In genomic region chr6:143119260-143119659, GRCh38 we compare ENCODE assay signal across 16 cellular contexts. TPM values are rescaled to one million over a fixed set of nuclear protein-coding genes. Genes with fewer than 3 reads are reported as not detected.
DNase-seq lines count a peak whose midpoint lies in the region; ATAC-seq and TF ChIP-seq lines count a peak whose summit lies in the region.
"Had no signal": no experiment of that assay in that cellular context is flagged by ENCODE, and none has a peak within 500 bp of the region (broad histone marks: within the 10 kb centered on the region; RNA-seq: fewer than 3 reads in every experiment).

No MANE protein-coding gene starts in this region.

- peaks cover 5% of the 10 kb centered on the region for H3K9me3 ChIP-seq in mucosa of descending colon

- H3K36me3 Mint-ChIP-seq in activated CD4-positive, alpha-beta T cell treated with anti-CD3 and anti-CD28 coated beads, Interleukin-2, amount 10 ng/mL, durations not matched to agents 24 days and 14 days (ENCODE audit: low read depth), result peaks cover 1% of the 10 kb centered on the region

- ATAC-seq in left lobe of liver (peak; percentile 54), mucosa of descending colon (peak; percentile 43)
- ATAC-seq: CD8-positive, alpha-beta T cell had no signal

- intact Hi-C loops in activated CD4-positive, alpha-beta T cell treated with anti-CD3 and anti-CD28 coated beads, Interleukin-2, amount 10 ng/mL, durations not matched to agents 24 days and 14 days (cut with micrococcal nuclease), result no loop called here
- intact Hi-C loops in mucosa of descending colon (cut with DNase I, micrococcal nuclease), result no loop called here

- H3K27me3 Mint-ChIP-seq in activated CD4-positive, alpha-beta T cell treated with anti-CD3 and anti-CD28 coated beads, Interleukin-2, amount 10 ng/mL, durations not matched to agents 24 days and 14 days, result no peaks in the 10 kb centered on the region
- H3K27me3 Mint-ChIP-seq: B cell; CD4-positive, CD25-positive, alpha-beta regulatory T cell had no signal

- no peaks in the 10 kb centered on the region for H3K36me3 ChIP-seq in mucosa of descending colon (ENCODE audit: low read depth)
- H3K36me3 ChIP-seq: BLaER1 had no signal

- H3K4me3 ChIP-seq in mucosa of descending colon, result no peak overlapping the region
- H3K4me3 ChIP-seq: BLaER1 had no signal

- peaks cover 3% of the 10 kb centered on the region for H3K4me1 ChIP-seq in mucosa of descending colon (ENCODE audit: low read depth)

- no peaks in the 10 kb centered on the region for H3K4me1 Mint-ChIP-seq in activated CD4-positive, alpha-beta T cell treated with anti-CD3 and anti-CD28 coated beads, Interleukin-2, amount 10 ng/mL, durations not matched to agents 24 days and 14 days
- H3K4me1 Mint-ChIP-seq: B cell had no signal

- H3K27ac Mint-ChIP-seq in activated CD4-positive, alpha-beta T cell treated with anti-CD3 and anti-CD28 coated beads, Interleukin-2, amount 10 ng/mL, durations not matched to agents 24 days and 14 days, result no peak overlapping the region
- H3K27ac Mint-ChIP-seq: B cell; CD4-positive, CD25-positive, alpha-beta regulatory T cell; CD8-positive, alpha-beta T cell had no signal

- H3K9me3 Mint-ChIP-seq in activated CD4-positive, alpha-beta T cell treated with anti-CD3 and anti-CD28 coated beads, Interleukin-2, amount 10 ng/mL, durations not matched to agents 24 days and 14 days, result peaks cover 13% of the 10 kb centered on the region

- no peak for TF ChIP-seq CTCF in mucosa of descending colon (IDR thresholded peaks at IDR 0.05)

- peak; percentile 28 for DNase-seq in activated CD4-positive, alpha-beta T cell treated with anti-CD3 and anti-CD28 coated beads, Interleukin-2, amount 10 ng/mL, durations not matched to agents 24 days and 14 days
- DNase-seq in activated CD4-positive, alpha-beta T cell treated with anti-CD3 and anti-CD28 coated beads, Interleukin-2, amount 50 U/mL, for 4 hours, result no peak
- DNase-seq in left lobe of liver (ENCODE audit: low spot score) (no peak), mucosa of descending colon (no peak), SK-N-DZ (ENCODE audit: low spot score) (no peak), DMS79 (lab: John Stamatoyannopoulos, UW) (no peak), SHP77 (lab: John Stamatoyannopoulos, UW) (no peak)
- DNase-seq: CD4-positive, CD25-positive, alpha-beta regulatory T cell; CD8-positive, alpha-beta T cell; DMS 273 treated with DMSO at 0.1 percent for 48 hours; DMS79 treated with DMSO at 0.1 percent for 48 hours; GF-D8; GOT3; HCEC 1CT had no signal

- H3K4me3 Mint-ChIP-seq in activated CD4-positive, alpha-beta T cell treated with anti-CD3 and anti-CD28 coated beads, Interleukin-2, amount 10 ng/mL, durations not matched to agents 24 days and 14 days, result no peak overlapping the region
- H3K4me3 Mint-ChIP-seq: B cell; CD4-positive, CD25-positive, alpha-beta regulatory T cell; CD8-positive, alpha-beta T cell had no signal

RNA-seq across cellular contexts. Expression of gene AIG1, which starts 58.6 kb away (rescaled TPM):
- total RNA-seq in activated CD4-positive, alpha-beta T cell treated with anti-CD3 and anti-CD28 coated beads, Interleukin-2, amount 10 ng/mL, durations not matched to agents 24 days and 14 days, result 2.9 and 4.7 TPM in 2 replicates
- total RNA-seq in left lobe of liver (96.8 TPM), mucosa of descending colon (10 to 100 TPM; 18.5 to 21.5 (median 21.0) TPM)
- polyA plus RNA-seq in SK-N-DZ (2014; cell fraction: cytosol; rRNA removed), result 25.9 and 29.2 TPM in 2 replicates
- 29.4 and 37.4 TPM in 2 replicates for polyA plus RNA-seq in SK-N-DZ (2014; cell fraction: nucleus; rRNA removed)
